ENCODE assay signal across 11 cellular contexts in genomic region chr2:54606393-54606973, GRCh38.
DNase-seq lines count a peak whose midpoint lies in the region; ATAC-seq and TF ChIP-seq lines count a peak whose summit lies in the region.
"Had no signal": no experiment of that assay in that cellular context is flagged by ENCODE, and none has a peak within 500 bp of the region (broad histone marks: within the 10 kb centered on the region; RNA-seq: fewer than 3 reads in every experiment).

No MANE protein-coding gene starts in this region.

- intact Hi-C loops in CD4-positive, alpha-beta T cell (cut with DNase I, micrococcal nuclease) = loop anchor here in 1 of 2 experiments (1.0 to 2.0 kb wide), 3 partner anchors 32 to 84 kb away; no protein-coding TSS in a partner anchor

- ATAC-seq in CD4-positive, alpha-beta T cell (ENCODE audit: poor library complexity) = peak; percentile 97
- ATAC-seq in GM19397 (IDR thresholded peaks at IDR 0.05; ENCODE audit: unreplicated experiment) = no peak
- no peak for ATAC-seq in HG03108 (IDR thresholded peaks at IDR 0.05; ENCODE audit: unreplicated experiment)
- no peak for ATAC-seq in HG03565 (IDR thresholded peaks at IDR 0.05; ENCODE audit: unreplicated experiment)
- no peak for ATAC-seq in HG02763 (IDR thresholded peaks at IDR 0.05; ENCODE audit: unreplicated experiment)

- no peak overlapping the region for H3K4me3 ChIP-seq in skeletal muscle satellite cell (ENCODE audit: low read length)

- peaks cover 90% of the 10 kb centered on the region for H3K4me1 Mint-ChIP-seq in CD4-positive, alpha-beta T cell (ENCODE audit: low read depth)
- H3K4me1 Mint-ChIP-seq in activated CD4-positive, alpha-beta T cell treated with anti-CD3 and anti-CD28 coated beads, Interleukin-2, amount 10 ng/mL, durations not matched to agents 7 days and 5 days = peaks cover 81% of the 10 kb centered on the region
- peaks cover 85% of the 10 kb centered on the region for H3K4me1 Mint-ChIP-seq in endothelial cell (ENCODE audit: unreplicated experiment)

- CTCF ChIA-PET in CD4-positive, alpha-beta T cell (lab: Charles Lee) = interaction anchor here (0.5 to 1.3 kb wide), 4 partner anchors 9 to 98 kb away, joined by 3 to 5 read pairs (median 3); no protein-coding TSS in a partner anchor
- CTCF ChIA-PET in activated CD4-positive, alpha-beta T cell treated with anti-CD3 and anti-CD28 coated beads, Interleukin-2, amount 10 ng/mL, durations not matched to agents 7 days and 5 days (lab: Charles Lee) = interaction anchor here (0.7 to 1.8 kb wide), 4 partner anchors 22 to 57 kb away, joined by 3 to 5 read pairs (median 3); no protein-coding TSS in a partner anchor

- DNase-seq in CD4-positive, alpha-beta T cell = peak in 9 of 10 experiments; percentile 21 to 57 (median 38)
- peak; percentile 49 for DNase-seq in activated CD4-positive, alpha-beta T cell treated with anti-CD3 and anti-CD28 coated beads, Interleukin-2, amount 10 ng/mL, durations not matched to agents 7 days and 5 days
- DNase-seq in endothelial cell (ENCODE audit: low spot score) = no peak
- DNase-seq: erythroblast, NCI-H82, retina had no signal

- H3K9ac ChIP-seq in skeletal muscle satellite cell (ENCODE audit: low read depth, low read length) = no peak overlapping the region

- peak overlapping the region; percentile 77 for H3K4me3 Mint-ChIP-seq in CD4-positive, alpha-beta T cell
- H3K4me3 Mint-ChIP-seq in activated CD4-positive, alpha-beta T cell treated with anti-CD3 and anti-CD28 coated beads, Interleukin-2, amount 10 ng/mL, durations not matched to agents 7 days and 5 days = peak overlapping the region; percentile 18
- peak overlapping the region; percentile 56 for H3K4me3 Mint-ChIP-seq in endothelial cell (ENCODE audit: unreplicated experiment)

- peak overlapping the region; percentile 28 for H3K4me2 ChIP-seq in skeletal muscle satellite cell (ENCODE audit: low read length)

- H3K4me1 ChIP-seq in skeletal muscle satellite cell (ENCODE audit: control insufficient read depth, insufficient read depth, low read length) = peaks cover 64% of the 10 kb centered on the region

- H3K27ac ChIP-seq in CD4-positive, alpha-beta T cell (ENCODE audit: low read depth, low read length) = no peak overlapping the region

- H3K27me3 Mint-ChIP-seq in CD4-positive, alpha-beta T cell = no peaks in the 10 kb centered on the region
- no peaks in the 10 kb centered on the region for H3K27me3 Mint-ChIP-seq in activated CD4-positive, alpha-beta T cell treated with anti-CD3 and anti-CD28 coated beads, Interleukin-2, amount 10 ng/mL, durations not matched to agents 7 days and 5 days
- peaks cover 55% of the 10 kb centered on the region for H3K27me3 Mint-ChIP-seq in endothelial cell (ENCODE audit: unreplicated experiment)

- TF ChIP-seq CTCF in CD4-positive, alpha-beta T cell (IDR thresholded peaks at IDR 0.05) = no peak
- TF ChIP-seq CTCF in endothelial cell (IDR thresholded peaks at IDR 0.05; ENCODE audit: unreplicated experiment) = no peak

- peaks cover 19% of the 10 kb centered on the region for H3K36me3 Mint-ChIP-seq in CD4-positive, alpha-beta T cell (ENCODE audit: low read depth)
- peaks cover 34% of the 10 kb centered on the region for H3K36me3 Mint-ChIP-seq in activated CD4-positive, alpha-beta T cell treated with anti-CD3 and anti-CD28 coated beads, Interleukin-2, amount 10 ng/mL, durations not matched to agents 7 days and 5 days (ENCODE audit: low read depth)
- H3K36me3 Mint-ChIP-seq in endothelial cell (ENCODE audit: low read depth, unreplicated experiment) = peaks cover 48% of the 10 kb centered on the region

- no peaks in the 10 kb centered on the region for H3K27me3 ChIP-seq in CD4-positive, alpha-beta T cell (ENCODE audit: control insufficient read depth, insufficient read depth, low read length)
- no peaks in the 10 kb centered on the region for H3K27me3 ChIP-seq in skeletal muscle satellite cell (ENCODE audit: control insufficient read depth, insufficient read depth, low read length)

- no peaks in the 10 kb centered on the region for H3K9me3 ChIP-seq in CD4-positive, alpha-beta T cell (ENCODE audit: control insufficient read depth, low read length)
- no peaks in the 10 kb centered on the region for H3K9me3 ChIP-seq in skeletal muscle satellite cell (replicated peaks; ENCODE audit: low read length)

- H3K27ac Mint-ChIP-seq in CD4-positive, alpha-beta T cell = peak overlapping the region; percentile 96
- H3K27ac Mint-ChIP-seq in activated CD4-positive, alpha-beta T cell treated with anti-CD3 and anti-CD28 coated beads, Interleukin-2, amount 10 ng/mL, durations not matched to agents 7 days and 5 days = peak overlapping the region; percentile 72
- peak overlapping the region; percentile 96 for H3K27ac Mint-ChIP-seq in endothelial cell (ENCODE audit: unreplicated experiment)

- H3K9me3 Mint-ChIP-seq in CD4-positive, alpha-beta T cell = no peaks in the 10 kb centered on the region
- H3K9me3 Mint-ChIP-seq in activated CD4-positive, alpha-beta T cell treated with anti-CD3 and anti-CD28 coated beads, Interleukin-2, amount 10 ng/mL, durations not matched to agents 7 days and 5 days = no peaks in the 10 kb centered on the region
- peaks cover 4% of the 10 kb centered on the region for H3K9me3 Mint-ChIP-seq in endothelial cell (ENCODE audit: unreplicated experiment)

- no peaks in the 10 kb centered on the region for H3K36me3 ChIP-seq in skeletal muscle satellite cell (ENCODE audit: insufficient read depth, low read length)

- POLR2A ChIA-PET in CD4-positive, alpha-beta T cell (lab: Charles Lee) = interaction anchor here (0.7 to 3.7 kb wide), 8 partner anchors 10 to 47 kb away, joined by 3 to 40 read pairs (median 6); no protein-coding TSS in a partner anchor
- POLR2A ChIA-PET in activated CD4-positive, alpha-beta T cell treated with anti-CD3 and anti-CD28 coated beads, Interleukin-2, amount 10 ng/mL, durations not matched to agents 7 days and 5 days (lab: Charles Lee) = interaction anchor here (1.0 kb wide), 1 partner anchor 14 kb away, joined by 4 read pairs; no protein-coding TSS in a partner anchor

Comparison
In these comparisons a context has a peak if more than half of its experiments do, and no peak if none do; other contexts are left out.
1. H3K4me3 Mint-ChIP-seq: peak in every context shown above with its lines; median percentile 77 in CD4-positive, alpha-beta T cell; 56 in endothelial cell; 18 in activated CD4-positive, alpha-beta T cell treated with anti-CD3 and anti-CD28 coated beads, Interleukin-2, amount 10 ng/mL, durations not matched to agents 7 days and 5 days.